ENCODE assay signal across 2 cellular contexts in the genomic region with DNA sequence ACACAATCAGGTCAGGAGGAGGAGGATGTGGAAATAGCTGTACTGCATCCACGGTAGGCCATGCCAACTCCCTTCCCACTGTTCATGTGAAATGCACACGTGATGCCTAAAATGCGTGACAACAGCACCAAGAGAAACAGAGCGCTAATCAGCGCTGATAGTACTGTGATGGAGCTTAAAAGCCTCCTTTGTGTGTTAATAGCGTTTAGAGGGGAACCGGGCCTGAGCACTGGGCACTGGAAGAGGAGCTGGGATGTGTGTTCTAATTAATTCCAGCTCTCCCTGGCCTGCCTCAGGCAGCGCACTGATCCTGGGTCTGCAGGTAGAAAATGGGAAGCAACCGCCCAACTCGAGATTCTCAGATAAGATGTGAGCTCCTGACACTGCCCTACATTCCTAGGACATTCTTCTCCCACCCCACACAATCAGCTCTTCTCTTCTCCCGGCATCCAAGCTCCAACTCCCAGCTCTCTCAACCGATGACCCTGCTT.
TF ChIP-seq lines count a peak whose summit lies in the region.

No MANE protein-coding gene starts in this region.

TF ChIP-seq in HepG2, 621 proteins besides CTCF, POLR2A, EP300 and RAD21:
- no peak for TF ChIP-seq ZNF558 (CRISPR knock-in tag; IDR thresholded peaks at IDR 0.05; ENCODE audit: borderline replicate concordance)
- TF ChIP-seq, protein P1, sequence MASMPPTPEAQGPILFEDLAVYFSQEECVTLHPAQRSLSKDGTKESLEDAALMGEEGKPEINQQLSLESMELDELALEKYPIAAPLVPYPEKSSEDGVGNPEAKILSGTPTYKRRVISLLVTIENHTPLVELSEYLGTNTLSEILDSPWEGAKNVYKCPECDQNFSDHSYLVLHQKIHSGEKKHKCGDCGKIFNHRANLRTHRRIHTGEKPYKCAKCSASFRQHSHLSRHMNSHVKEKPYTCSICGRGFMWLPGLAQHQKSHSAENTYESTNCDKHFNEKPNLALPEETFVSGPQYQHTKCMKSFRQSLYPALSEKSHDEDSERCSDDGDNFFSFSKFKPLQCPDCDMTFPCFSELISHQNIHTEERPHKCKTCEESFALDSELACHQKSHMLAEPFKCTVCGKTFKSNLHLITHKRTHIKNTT (CRISPR knock-in tag; IDR thresholded peaks at IDR 0.05), result no peak
- TF ChIP-seq, protein P2, sequence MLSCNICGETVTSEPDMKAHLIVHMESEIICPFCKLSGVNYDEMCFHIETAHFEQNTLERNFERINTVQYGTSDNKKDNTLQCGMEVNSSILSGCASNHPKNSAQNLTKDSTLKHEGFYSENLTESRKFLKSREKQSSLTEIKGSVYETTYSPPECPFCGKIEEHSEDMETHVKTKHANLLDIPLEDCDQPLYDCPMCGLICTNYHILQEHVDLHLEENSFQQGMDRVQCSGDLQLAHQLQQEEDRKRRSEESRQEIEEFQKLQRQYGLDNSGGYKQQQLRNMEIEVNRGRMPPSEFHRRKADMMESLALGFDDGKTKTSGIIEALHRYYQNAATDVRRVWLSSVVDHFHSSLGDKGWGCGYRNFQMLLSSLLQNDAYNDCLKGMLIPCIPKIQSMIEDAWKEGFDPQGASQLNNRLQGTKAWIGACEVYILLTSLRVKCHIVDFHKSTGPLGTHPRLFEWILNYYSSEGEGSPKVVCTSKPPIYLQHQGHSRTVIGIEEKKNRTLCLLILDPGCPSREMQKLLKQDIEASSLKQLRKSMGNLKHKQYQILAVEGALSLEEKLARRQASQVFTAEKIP (CRISPR knock-in tag; IDR thresholded peaks at IDR 0.05; ENCODE audit: borderline replicate concordance), result no peak
TF ChIP-seq in HepG2: peak in this region for 0.

TF ChIP-seq in neural cell, 6 proteins besides CTCF, POLR2A, EP300 and RAD21:
- TF ChIP-seq, protein P3, sequence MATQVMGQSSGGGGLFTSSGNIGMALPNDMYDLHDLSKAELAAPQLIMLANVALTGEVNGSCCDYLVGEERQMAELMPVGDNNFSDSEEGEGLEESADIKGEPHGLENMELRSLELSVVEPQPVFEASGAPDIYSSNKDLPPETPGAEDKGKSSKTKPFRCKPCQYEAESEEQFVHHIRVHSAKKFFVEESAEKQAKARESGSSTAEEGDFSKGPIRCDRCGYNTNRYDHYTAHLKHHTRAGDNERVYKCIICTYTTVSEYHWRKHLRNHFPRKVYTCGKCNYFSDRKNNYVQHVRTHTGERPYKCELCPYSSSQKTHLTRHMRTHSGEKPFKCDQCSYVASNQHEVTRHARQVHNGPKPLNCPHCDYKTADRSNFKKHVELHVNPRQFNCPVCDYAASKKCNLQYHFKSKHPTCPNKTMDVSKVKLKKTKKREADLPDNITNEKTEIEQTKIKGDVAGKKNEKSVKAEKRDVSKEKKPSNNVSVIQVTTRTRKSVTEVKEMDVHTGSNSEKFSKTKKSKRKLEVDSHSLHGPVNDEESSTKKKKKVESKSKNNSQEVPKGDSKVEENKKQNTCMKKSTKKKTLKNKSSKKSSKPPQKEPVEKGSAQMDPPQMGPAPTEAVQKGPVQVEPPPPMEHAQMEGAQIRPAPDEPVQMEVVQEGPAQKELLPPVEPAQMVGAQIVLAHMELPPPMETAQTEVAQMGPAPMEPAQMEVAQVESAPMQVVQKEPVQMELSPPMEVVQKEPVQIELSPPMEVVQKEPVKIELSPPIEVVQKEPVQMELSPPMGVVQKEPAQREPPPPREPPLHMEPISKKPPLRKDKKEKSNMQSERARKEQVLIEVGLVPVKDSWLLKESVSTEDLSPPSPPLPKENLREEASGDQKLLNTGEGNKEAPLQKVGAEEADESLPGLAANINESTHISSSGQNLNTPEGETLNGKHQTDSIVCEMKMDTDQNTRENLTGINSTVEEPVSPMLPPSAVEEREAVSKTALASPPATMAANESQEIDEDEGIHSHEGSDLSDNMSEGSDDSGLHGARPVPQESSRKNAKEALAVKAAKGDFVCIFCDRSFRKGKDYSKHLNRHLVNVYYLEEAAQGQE (IDR thresholded peaks at IDR 0.05; ENCODE audit: borderline replicate concordance), result no peak
- TF ChIP-seq POLR2AphosphoS5 (IDR thresholded peaks at IDR 0.05) (peak; percentile 72), EZH2 (IDR thresholded peaks at IDR 0.05; ENCODE audit: borderline replicate concordance, insufficient read depth, low read length, poor library complexity, severe bottlenecking) (no peak)
